Comparison of ENCODE assay signal across 8 cellular contexts in genomic region chr11:119091966-119092879, GRCh38. TPM values are rescaled to one million over a fixed set of nuclear protein-coding genes. Genes with fewer than 3 reads are reported as not detected.
A peak's percentile ranks its signal among the peaks of the same experiment; 100 is the strongest.
DNase-seq lines count a peak whose midpoint lies in the region; ATAC-seq and TF ChIP-seq lines count a peak whose summit lies in the region.

No MANE protein-coding gene starts in this region.

- ATAC-seq in PC-3 (no peak), GM19351 (IDR thresholded peaks at IDR 0.05; ENCODE audit: unreplicated experiment) (no peak)
- ATAC-seq in stimulated activated naive B cell treated with anti-CD40 and anti-IgM and Interleukin-4, amounts not matched to agents 10 μg/mL and 1 μg/mL and 100 μg/mL, for 72 hours (replicated peaks), result no peak

- peak overlapping the region; percentile 97 for H3K4me3 Mint-ChIP-seq in activated naive CD4-positive, alpha-beta T cell treated with anti-CD3 and anti-CD28 coated beads, Interleukin-2, amount 10 ng/mL, durations not matched to agents 7 days and 5 days
- peak overlapping the region; percentile 19 to 29 for H3K4me3 Mint-ChIP-seq in stimulated activated naive B cell treated with anti-CD40 and anti-IgM and Interleukin-4, amounts not matched to agents 10 μg/mL and 1 μg/mL and 100 μg/mL, for 72 hours

- no peaks in the 10 kb centered on the region for H3K27me3 ChIP-seq in PC-3 (ENCODE audit: low read length)
- H3K27me3 ChIP-seq in duodenal mucosa (ENCODE audit: control insufficient read depth in 1 of 2, insufficient read depth in 2 of 2, low read length in 2 of 2), result no peaks in the 10 kb centered on the region

- intact Hi-C loops in PC-3 (cut with micrococcal nuclease), result no loop called here

- H3K9me3 ChIP-seq in PC-3 (ENCODE audit: low read length) (no peaks in the 10 kb centered on the region), duodenal mucosa (ENCODE audit: control insufficient read depth in 1 of 2, low read length in 2 of 2) (no peaks in the 10 kb centered on the region)

- DNase-seq in activated naive CD4-positive, alpha-beta T cell treated with anti-CD3 and anti-CD28 coated beads, Interleukin-2, amount 10 ng/mL, durations not matched to agents 7 days and 5 days, result no peak
- no peak for DNase-seq in activated naive CD4-positive, alpha-beta T cell treated with Interleukin-2 at 50 U/mL for 16 hours
- DNase-seq in PC-3 (no peak), NCI-H2196 (lab: John Stamatoyannopoulos, UW; ENCODE audit: unreplicated experiment) (no peak), globus pallidus (ENCODE audit: low spot score) (no peak)
- no peak for DNase-seq in stimulated activated naive B cell treated with anti-CD40 and anti-IgM and Interleukin-4, amounts not matched to agents 10 μg/mL and 1 μg/mL and 100 μg/mL, for 72 hours

- H3K4me1 ChIP-seq in PC-3 (ENCODE audit: insufficient read depth, low read length) (peaks cover 31% of the 10 kb centered on the region), duodenal mucosa (ENCODE audit: control insufficient read depth in 1 of 2, insufficient read depth in 2 of 2, low read length in 2 of 2) (peaks cover 24 to 27% of the 10 kb centered on the region in 2 donors)

- peaks cover 28% of the 10 kb centered on the region for H4K20me1 ChIP-seq in PC-3 (ENCODE audit: low read length)

- H3K4me1 Mint-ChIP-seq in activated naive CD4-positive, alpha-beta T cell treated with anti-CD3 and anti-CD28 coated beads, Interleukin-2, amount 10 ng/mL, durations not matched to agents 7 days and 5 days, result peaks cover 77% of the 10 kb centered on the region
- peaks cover 21 to 62% of the 10 kb centered on the region in 2 donors for H3K4me1 Mint-ChIP-seq in stimulated activated naive B cell treated with anti-CD40 and anti-IgM and Interleukin-4, amounts not matched to agents 10 μg/mL and 1 μg/mL and 100 μg/mL, for 72 hours

- H3K4me3 ChIP-seq in PC-3 (ENCODE audit: low read length) (peak overlapping the region; percentile 90), duodenal mucosa (ENCODE audit: low read depth in 1 of 2, low read length in 2 of 2) (peak overlapping the region in 1 of 2 donors; percentile 79)

- peaks cover 39% of the 10 kb centered on the region for H3K79me2 ChIP-seq in PC-3 (ENCODE audit: low read length)

- H3K27ac ChIP-seq in PC-3 (ENCODE audit: low read length), result no peak overlapping the region
- no peak overlapping the region for H3K27ac ChIP-seq in duodenal mucosa (ENCODE audit: low read depth, low read length)

- H3F3A ChIP-seq in PC-3 (ENCODE audit: low read length, unreplicated experiment), result peaks cover 17% of the 10 kb centered on the region

- H3K9ac ChIP-seq in PC-3 (ENCODE audit: low read length) (no peak overlapping the region), duodenal mucosa (ENCODE audit: low read depth in 1 of 2, low read length in 2 of 2) (peak overlapping the region; percentile 80 to 84)

- H3K36me3 ChIP-seq in PC-3 (ENCODE audit: low read depth, low read length) (peaks cover 32% of the 10 kb centered on the region), duodenal mucosa (ENCODE audit: control insufficient read depth in 1 of 2, insufficient read depth in 2 of 2, low read length in 2 of 2) (peaks cover 7 to 24% of the 10 kb centered on the region in 2 donors)

- no TSS peak for BruUV-seq in PC-3 (replicated peaks; lab: Mats Ljungman, UMichigan)

- no peaks in the 10 kb centered on the region for H3K9me2 ChIP-seq in PC-3 (replicated peaks; ENCODE audit: low read length)

- CTCF ChIA-PET in activated naive CD4-positive, alpha-beta T cell treated with anti-CD3 and anti-CD28 coated beads, Interleukin-2, amount 10 ng/mL, durations not matched to agents 7 days and 5 days (lab: Charles Lee), result interaction anchor here (0.6 to 0.9 kb wide), 5 partner anchors 10 to 246 kb away, joined by 3 to 5 read pairs (median 3); partner anchors contain the start of genes C2CD2L, DPAGT1 and VPS11
- CTCF ChIA-PET in PC-3 (lab: Charles Lee), result no interaction called here

- peaks cover 53% of the 10 kb centered on the region for H3K36me3 Mint-ChIP-seq in activated naive CD4-positive, alpha-beta T cell treated with anti-CD3 and anti-CD28 coated beads, Interleukin-2, amount 10 ng/mL, durations not matched to agents 7 days and 5 days
- H3K36me3 Mint-ChIP-seq in stimulated activated naive B cell treated with anti-CD40 and anti-IgM and Interleukin-4, amounts not matched to agents 10 μg/mL and 1 μg/mL and 100 μg/mL, for 72 hours, result peaks cover 37 to 50% of the 10 kb centered on the region in 2 donors

- no peak overlapping the region for H2AFZ ChIP-seq in PC-3 (ENCODE audit: low read length)

- no peak for TF ChIP-seq CTCF in PC-3 (conservative IDR thresholded peaks at IDR 0.05; ENCODE audit: low read depth, low read length)

- POLR2A ChIA-PET in PC-3 (lab: Charles Lee; ENCODE audit: unreplicated experiment), result interaction anchor here (0.6 kb wide), 1 partner anchor 80 kb away, joined by 3 read pairs; no protein-coding TSS in a partner anchor

- H3K27ac Mint-ChIP-seq in activated naive CD4-positive, alpha-beta T cell treated with anti-CD3 and anti-CD28 coated beads, Interleukin-2, amount 10 ng/mL, durations not matched to agents 7 days and 5 days, result peak overlapping the region; percentile 69
- no peak overlapping the region for H3K27ac Mint-ChIP-seq in stimulated activated naive B cell treated with anti-CD40 and anti-IgM and Interleukin-4, amounts not matched to agents 10 μg/mL and 1 μg/mL and 100 μg/mL, for 72 hours

- H3K9me3 Mint-ChIP-seq in activated naive CD4-positive, alpha-beta T cell treated with anti-CD3 and anti-CD28 coated beads, Interleukin-2, amount 10 ng/mL, durations not matched to agents 7 days and 5 days, result no peaks in the 10 kb centered on the region
- H3K9me3 Mint-ChIP-seq in stimulated activated naive B cell treated with anti-CD40 and anti-IgM and Interleukin-4, amounts not matched to agents 10 μg/mL and 1 μg/mL and 100 μg/mL, for 72 hours, result no peaks in the 10 kb centered on the region

- H3K27me3 Mint-ChIP-seq in activated naive CD4-positive, alpha-beta T cell treated with anti-CD3 and anti-CD28 coated beads, Interleukin-2, amount 10 ng/mL, durations not matched to agents 7 days and 5 days, result peaks cover 9% of the 10 kb centered on the region
- no peaks in the 10 kb centered on the region for H3K27me3 Mint-ChIP-seq in stimulated activated naive B cell treated with anti-CD40 and anti-IgM and Interleukin-4, amounts not matched to agents 10 μg/mL and 1 μg/mL and 100 μg/mL, for 72 hours

- peak overlapping the region; percentile 94 for H3K4me2 ChIP-seq in PC-3 (ENCODE audit: low read length)

RNA-seq across cellular contexts. Expression of gene HMBS, which starts 7.5 kb away (rescaled TPM):
- total RNA-seq in PC-3 (2014; rRNA removed), result 9.3 and 22.5 TPM in 2 replicates

RNA-seq across cellular contexts. Expression of gene DPAGT1, which starts 9.4 kb away (rescaled TPM):
- total RNA-seq in PC-3 (2014; rRNA removed), result 68.0 and 82.4 TPM in 2 replicates

RNA-seq across cellular contexts. Expression of gene C2CD2L, which starts 14.9 kb away (rescaled TPM):
- total RNA-seq in PC-3 (2014; rRNA removed), result 16.8 and 17.2 TPM in 2 replicates

RNA-seq across cellular contexts. Expression of gene VPS11, which starts 24.6 kb away (rescaled TPM):
- 48.3 and 48.7 TPM in 2 replicates for total RNA-seq in PC-3 (2014; rRNA removed)

RNA-seq across cellular contexts. Expression of gene HINFP, which starts 29.2 kb away (rescaled TPM):
- total RNA-seq in PC-3 (2014; rRNA removed), result 14.7 and 24.7 TPM in 2 replicates
